ENCODE assay signal across 8 cellular contexts in genomic region chr11:110173775-110174644, GRCh38.
DNase-seq lines count a peak whose midpoint lies in the region; ATAC-seq and TF ChIP-seq lines count a peak whose summit lies in the region.

No MANE protein-coding gene starts in this region.

- peak; percentile 88 for TF ChIP-seq CTCF in BE2C (IDR thresholded peaks at IDR 0.05; ENCODE audit: low read depth, low read length)
- peak; percentile 70 for TF ChIP-seq CTCF in liver (IDR thresholded peaks at IDR 0.05; ENCODE audit: low read depth, low read length, missing input control)

- no peak overlapping the region for H3K27ac Mint-ChIP-seq in dendritic cell treated with granulocyte-macrophage colony-stimulating factor and Interleukin-4, amounts not matched to agents 40 ng/mL and 50 ng/mL, for 4 days

- peaks cover 6% of the 10 kb centered on the region for H3K27me3 Mint-ChIP-seq in dendritic cell treated with granulocyte-macrophage colony-stimulating factor and Interleukin-4, amounts not matched to agents 40 ng/mL and 50 ng/mL, for 4 days

- no peaks in the 10 kb centered on the region for H3K9me3 ChIP-seq in BE2C
- H3K9me3 ChIP-seq in liver (ENCODE audit: control insufficient read depth in 4 of 4, low read length in 3 of 4): no peaks in the 10 kb centered on the region

- H3K9me3 Mint-ChIP-seq in dendritic cell treated with granulocyte-macrophage colony-stimulating factor and Interleukin-4, amounts not matched to agents 40 ng/mL and 50 ng/mL, for 4 days: no peaks in the 10 kb centered on the region

- peak overlapping the region; percentile 61 for H3K4me3 Mint-ChIP-seq in dendritic cell treated with granulocyte-macrophage colony-stimulating factor and Interleukin-4, amounts not matched to agents 40 ng/mL and 50 ng/mL, for 4 days

- no peak overlapping the region for H3K27ac ChIP-seq in liver (ENCODE audit: low read depth in 1 of 2, low read length in 2 of 2)

- 13% methylated on average over 14 of the region's 14 CpGs for WGBS in liver

- H3K4me1 Mint-ChIP-seq in dendritic cell treated with granulocyte-macrophage colony-stimulating factor and Interleukin-4, amounts not matched to agents 40 ng/mL and 50 ng/mL, for 4 days (ENCODE audit: low read depth): peaks cover 7% of the 10 kb centered on the region

- H3K27me3 ChIP-seq in BE2C (no peaks in the 10 kb centered on the region), liver (ENCODE audit: control insufficient read depth in 4 of 4, insufficient read depth in 4 of 4, low read length in 3 of 4) (no peaks in the 10 kb centered on the region)

- intact Hi-C loops in dendritic cell treated with granulocyte-macrophage colony-stimulating factor and Interleukin-4, amounts not matched to agents 40 ng/mL and 50 ng/mL, for 4 days (cut with micrococcal nuclease): loop anchor here (10.0 kb wide), 1 partner anchor 229 kb away; no protein-coding TSS in a partner anchor

- no peaks in the 10 kb centered on the region for H3K36me3 Mint-ChIP-seq in dendritic cell treated with granulocyte-macrophage colony-stimulating factor and Interleukin-4, amounts not matched to agents 40 ng/mL and 50 ng/mL, for 4 days (ENCODE audit: low read depth)

- DNase-seq in BE2C (peak; percentile 64), KBM-7 (peak; percentile 16), NCI-H446 treated with DMSO at 0.1 percent for 48 hours (lab: John Stamatoyannopoulos, UW) (no peak)
- peak; percentile 34 to 56 for DNase-seq in activated CD4-positive, alpha-beta T cell treated with anti-CD3 and anti-CD28 coated beads for 4 hours
- DNase-seq in stimulated activated CD4-positive, alpha-beta T cell treated with anti-CD3 and anti-CD28 coated beads, TNF-alpha, amount 100 ng/mL, for 24 hours (ENCODE audit: low read depth in 3 of 3): peak; percentile 35 to 64 (median 37)

- H3K4me3 ChIP-seq in BE2C (ENCODE audit: low read depth, low read length): no peak overlapping the region; the same call in 1 of the 2 replicates
- peak overlapping the region in 1 of 3 donors; percentile 31 for H3K4me3 ChIP-seq in liver (ENCODE audit: low read depth in 1 of 3, low read length in 3 of 3)

- peak; percentile 74 to 82 for TF ChIP-seq RAD21 in liver (IDR thresholded peaks at IDR 0.05)

- H3K9ac ChIP-seq in liver (ENCODE audit: low read depth in 1 of 2, low read length in 2 of 2): peak overlapping the region in 1 of 2 donors; percentile 17

- H3K36me3 ChIP-seq in BE2C (no peaks in the 10 kb centered on the region), liver (ENCODE audit: control insufficient read depth in 4 of 4, insufficient read depth in 3 of 4, low read depth in 1 of 4, low read length in 3 of 4) (no peaks in the 10 kb centered on the region)

- ATAC-seq in GM19351 (IDR thresholded peaks at IDR 0.05; ENCODE audit: unreplicated experiment): peak; percentile 77

- no peaks in the 10 kb centered on the region for H3K4me1 ChIP-seq in BE2C
- peaks cover 0 to 8% (median 0%) of the 10 kb centered on the region in 4 donors for H3K4me1 ChIP-seq in liver (ENCODE audit: control insufficient read depth in 4 of 4, insufficient read depth in 4 of 4, low read length in 3 of 4)

- in situ Hi-C loops in KBM-7 (cut with MboI; ENCODE audit: low pct_unique_long_range_greater_than_20kb, low sequenced_read_pairs): no loop called here

TF ChIP-seq in liver, 16 proteins besides CTCF, POLR2A, EP300 and RAD21:
- TF ChIP-seq EGR1 (IDR thresholded peaks at IDR 0.05; ENCODE audit: low read depth in 2 of 2): no peak
- no peak for TF ChIP-seq ZBTB33 (IDR thresholded peaks at IDR 0.05)
- no peak for TF ChIP-seq REST (IDR thresholded peaks at IDR 0.05)
- TF ChIP-seq FOXA2 (IDR thresholded peaks at IDR 0.05): no peak
